9 cellular contexts compared by ENCODE assay signal in genomic region chr10:72784551-72785421, GRCh38.
DNase-seq lines count a peak whose midpoint lies in the region; ATAC-seq and TF ChIP-seq lines count a peak whose summit lies in the region.
"Had no signal": no experiment of that assay in that cellular context is flagged by ENCODE, and none has a peak within 500 bp of the region (broad histone marks: within the 10 kb centered on the region; RNA-seq: fewer than 3 reads in every experiment).

No MANE protein-coding gene starts in this region.

- TF ChIP-seq CTCF in WTC11 (IDR thresholded peaks at IDR 0.05), result no peak
- no peak for TF ChIP-seq CTCF in left ventricle myocardium inferior (IDR thresholded peaks at IDR 0.05; ENCODE audit: borderline replicate concordance)

- no peak overlapping the region for H3K27ac ChIP-seq in GM23248
- peak overlapping the region; percentile 36 for H3K27ac ChIP-seq in left ventricle myocardium inferior (replicated peaks)

- intact Hi-C loops in left ventricle myocardium inferior (cut with micrococcal nuclease), result no loop called here

- ATAC-seq in WTC11 (peak; percentile 82), GM21423 (IDR thresholded peaks at IDR 0.05; ENCODE audit: unreplicated experiment) (no peak), HG02885 (IDR thresholded peaks at IDR 0.05; ENCODE audit: poor library complexity, unreplicated experiment) (no peak), HG03571 (IDR thresholded peaks at IDR 0.05; ENCODE audit: unreplicated experiment) (no peak)

- no peaks in the 10 kb centered on the region for H3K36me3 Mint-ChIP-seq in WTC11

- H3K9me3 ChIP-seq in GM23248 (ENCODE audit: low read depth), result no peaks in the 10 kb centered on the region
- no peaks in the 10 kb centered on the region for H3K9me3 ChIP-seq in left ventricle myocardium inferior (replicated peaks)

- peak overlapping the region; percentile 45 for H3K4me2 ChIP-seq in GM23248 (ENCODE audit: unreplicated experiment)

- H3K9ac ChIP-seq in GM23248, result no peak overlapping the region

- H3K9me2 ChIP-seq in GM23248 (ENCODE audit: insufficient read depth), result no peaks in the 10 kb centered on the region

- peak overlapping the region; percentile 24; the same call in 1 of the 2 replicates for H3K4me3 Mint-ChIP-seq in WTC11

- in situ Hi-C loops in GM23248 (cut with MboI), result no loop called here

- H3F3A ChIP-seq in GM23248 (ENCODE audit: insufficient read depth), result peaks cover 26% of the 10 kb centered on the region

- 64 to 65% methylated on average over 7 of the region's 7 CpGs for WGBS in GM23248 (ENCODE audit: low coverage in 1 of 2, low lambda C conversion rate in 2 of 2, missing lambda C conversion rate in 2 of 2), 2 experiments

- no peak overlapping the region for H3K4me3 ChIP-seq in GM23248
- H3K4me3 ChIP-seq in left ventricle myocardium inferior, result peak overlapping the region; percentile 21

- peak overlapping the region; percentile 97 for H3K27ac Mint-ChIP-seq in WTC11

- peaks cover 50% of the 10 kb centered on the region for H3K4me1 Mint-ChIP-seq in WTC11

- H3K4me1 ChIP-seq in GM23248 (ENCODE audit: insufficient read depth), result peaks cover 33% of the 10 kb centered on the region
- H3K4me1 ChIP-seq in left ventricle myocardium inferior, result peaks cover 33% of the 10 kb centered on the region

- DNase-seq in GM23248 (peak; percentile 80), WTC11 (ENCODE audit: low spot score) (peak; percentile 28), left ventricle myocardium inferior (peak; percentile 40), retina (peak; percentile 54)
- DNase-seq in activated effector memory CD4-positive, alpha-beta T cell treated with Interleukin-2 at 50 U/mL for 16 hours, result no peak
- DNase-seq: central memory CD4-positive, alpha-beta T cell had no signal

- no peaks in the 10 kb centered on the region for H3K27me3 Mint-ChIP-seq in WTC11 (ENCODE audit: low read depth)

- H3K9me3 Mint-ChIP-seq in WTC11, result peaks cover 2% of the 10 kb centered on the region

- H4K20me1 ChIP-seq in GM23248 (ENCODE audit: insufficient read depth), result 0 out of 2 replicates have a peak, but pooled peaks cover 4% of the 10 kb centered on the region

- H3K36me3 ChIP-seq in GM23248 (ENCODE audit: low read depth), result no peaks in the 10 kb centered on the region
- H3K36me3 ChIP-seq in left ventricle myocardium inferior, result no peaks in the 10 kb centered on the region

- H3K27me3 ChIP-seq in GM23248 (replicated peaks; ENCODE audit: insufficient read depth), result no peaks in the 10 kb centered on the region
- H3K27me3 ChIP-seq in left ventricle myocardium inferior (ENCODE audit: low read depth), result no peaks in the 10 kb centered on the region

- peaks cover 40% of the 10 kb centered on the region for H3K79me2 ChIP-seq in GM23248 (ENCODE audit: insufficient read depth)

- CTCF ChIA-PET in WTC11 (lab: Charles Lee), result no interaction called here

- no peak overlapping the region for H2AFZ ChIP-seq in GM23248

- POLR2A ChIA-PET in WTC11 (lab: Charles Lee), result interaction anchor here (0.5 kb wide), 1 partner anchor 28 kb away, joined by 4 read pairs; no protein-coding TSS in a partner anchor

TF ChIP-seq in WTC11, 78 proteins besides CTCF, POLR2A, EP300 and RAD21:
- no peak for TF ChIP-seq KAT7 (CRISPR knock-in tag; IDR thresholded peaks at IDR 0.05; ENCODE audit: borderline replicate concordance)
- TF ChIP-seq FOXJ3 (CRISPR knock-in tag; IDR thresholded peaks at IDR 0.05; ENCODE audit: borderline replicate concordance), result no peak
- no peak for TF ChIP-seq RORB (CRISPR knock-in tag; IDR thresholded peaks at IDR 0.05)
- no peak for TF ChIP-seq ZNF317 (CRISPR knock-in tag; IDR thresholded peaks at IDR 0.05; ENCODE audit: borderline replicate concordance, low read depth)
